Comparison of ENCODE assay signal across 13 cellular contexts in the genomic region with DNA sequence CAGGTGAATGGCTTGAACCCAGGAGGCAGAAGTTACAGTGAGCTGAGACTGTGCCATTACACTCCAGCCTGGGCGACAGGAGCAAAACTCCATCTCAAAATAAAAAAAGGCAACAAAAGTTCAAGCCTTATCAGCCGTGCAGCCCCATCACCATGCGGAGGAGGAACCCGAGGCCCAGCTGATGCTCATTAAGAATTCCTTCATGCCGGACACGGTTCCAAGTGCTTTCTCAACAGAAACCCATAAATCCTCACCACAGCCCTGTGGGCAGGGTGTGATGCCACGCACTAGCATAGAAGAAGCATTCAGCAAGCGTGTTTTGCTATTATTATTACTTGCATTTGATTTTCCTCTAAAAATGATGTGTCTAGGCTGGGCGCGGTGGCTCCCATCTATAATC. TPM values are rescaled to one million over a fixed set of nuclear protein-coding genes. Genes with fewer than 3 reads are reported as not detected.
A peak's percentile ranks its signal among the peaks of the same experiment; 100 is the strongest.
DNase-seq lines count a peak whose midpoint lies in the region; TF ChIP-seq lines count a peak whose summit lies in the region.
"Had no signal": no experiment of that assay in that cellular context is flagged by ENCODE, and none has a peak within 500 bp of the region (broad histone marks: within the 10 kb centered on the region; RNA-seq: fewer than 3 reads in every experiment).

No MANE protein-coding gene starts in this region.

- TF ChIP-seq CTCF in AG10803 (conservative IDR thresholded peaks at IDR 0.05; ENCODE audit: low read length) = no peak
- no peak for TF ChIP-seq CTCF in HFF-Myc (IDR thresholded peaks at IDR 0.05; ENCODE audit: low read depth, low read length, missing control alignments)
- TF ChIP-seq CTCF in ascending aorta (IDR thresholded peaks at IDR 0.05) = no peak

- no peaks in the 10 kb centered on the region for H3K27me3 Mint-ChIP-seq in activated naive CD8-positive, alpha-beta T cell

- intact Hi-C loops in ascending aorta (cut with DNase I) = no loop called here

- peak; percentile 94 for DNase-seq in AG10803 (ENCODE audit: low read depth)
- peak; percentile 25 for DNase-seq in HFF-Myc (ENCODE audit: extremely low read depth, low read depth)
- DNase-seq in myocyte (ENCODE audit: low read depth) = peak; percentile 22
- DNase-seq in T-helper 9 cell = no peak
- DNase-seq in H7 = no peak
- no peak for DNase-seq in SW 1271 (lab: John Stamatoyannopoulos, UW)
- no peak for DNase-seq in ascending aorta (ENCODE audit: low spot score in 2 of 2)
- DNase-seq: amniotic stem cell, heart right ventricle, left ventricle myocardium superior, NCI-H1694 treated with DMSO at 0.1 percent for 48 hours had no signal

- no peaks in the 10 kb centered on the region for H3K9me3 ChIP-seq in ascending aorta
- H3K9me3 ChIP-seq: heart right ventricle had no signal

- no peak overlapping the region for H3K4me3 Mint-ChIP-seq in activated naive CD8-positive, alpha-beta T cell
- H3K4me3 Mint-ChIP-seq: GM23338 had no signal

- peak overlapping the region; percentile 68 for H3K27ac Mint-ChIP-seq in activated naive CD8-positive, alpha-beta T cell
- H3K27ac Mint-ChIP-seq: GM23338 had no signal

- H3K9me3 Mint-ChIP-seq in activated naive CD8-positive, alpha-beta T cell (ENCODE audit: low read depth) = no peaks in the 10 kb centered on the region

- peaks cover 85% of the 10 kb centered on the region for H3K4me1 Mint-ChIP-seq in activated naive CD8-positive, alpha-beta T cell (ENCODE audit: low read depth)

- H3K36me3 ChIP-seq in H7 (replicated peaks; ENCODE audit: control insufficient read depth, insufficient read depth, low read length) = no peaks in the 10 kb centered on the region
- no peaks in the 10 kb centered on the region for H3K36me3 ChIP-seq in ascending aorta
- H3K36me3 ChIP-seq: heart right ventricle had no signal

- no peaks in the 10 kb centered on the region for H3K27me3 ChIP-seq in H7 (ENCODE audit: control insufficient read depth, insufficient read depth, low read length)
- H3K27me3 ChIP-seq in ascending aorta = no peaks in the 10 kb centered on the region

- H3K4me1 ChIP-seq in ascending aorta = peaks cover under 1 to 8% of the 10 kb centered on the region in 2 donors

- no peak overlapping the region for H3K27ac ChIP-seq in ascending aorta

- H3K4me3 ChIP-seq in AG10803 (ENCODE audit: low read length) (no peak overlapping the region), HFF-Myc (replicated peaks; ENCODE audit: low read depth, low read length) (no peak overlapping the region), H7 (ENCODE audit: insufficient read depth, low read depth, low read length) (no peak overlapping the region), ascending aorta (no peak overlapping the region)
- H3K4me3 ChIP-seq: GM23338 had no signal

- peaks cover 5% of the 10 kb centered on the region for H3K36me3 Mint-ChIP-seq in activated naive CD8-positive, alpha-beta T cell

RNA-seq across cellular contexts. Expression of a gene that starts 56.3 kb away (rescaled TPM):
- total RNA-seq in myocyte (5.5 and 11.7 TPM in 2 replicates), ascending aorta (75.4 TPM)
- 0.95 TPM for polyA plus RNA-seq in myocyte (2012)
- total RNA-seq in H7 (2014; rRNA removed; shearing (Covaris generic)) = 36.0 and 37.6 TPM in 2 replicates

Comparison
In these comparisons a context has a peak if more than half of its experiments do, and no peak if none do; other contexts are left out.
1. DNase-seq: peak in AG10803 (single experiment), HFF-Myc (single experiment) and myocyte (single experiment); none in T-helper 9 cell (single experiment), H7 (single experiment), SW 1271 (0 of 2) and ascending aorta (0 of 2).